In the genomic region with DNA sequence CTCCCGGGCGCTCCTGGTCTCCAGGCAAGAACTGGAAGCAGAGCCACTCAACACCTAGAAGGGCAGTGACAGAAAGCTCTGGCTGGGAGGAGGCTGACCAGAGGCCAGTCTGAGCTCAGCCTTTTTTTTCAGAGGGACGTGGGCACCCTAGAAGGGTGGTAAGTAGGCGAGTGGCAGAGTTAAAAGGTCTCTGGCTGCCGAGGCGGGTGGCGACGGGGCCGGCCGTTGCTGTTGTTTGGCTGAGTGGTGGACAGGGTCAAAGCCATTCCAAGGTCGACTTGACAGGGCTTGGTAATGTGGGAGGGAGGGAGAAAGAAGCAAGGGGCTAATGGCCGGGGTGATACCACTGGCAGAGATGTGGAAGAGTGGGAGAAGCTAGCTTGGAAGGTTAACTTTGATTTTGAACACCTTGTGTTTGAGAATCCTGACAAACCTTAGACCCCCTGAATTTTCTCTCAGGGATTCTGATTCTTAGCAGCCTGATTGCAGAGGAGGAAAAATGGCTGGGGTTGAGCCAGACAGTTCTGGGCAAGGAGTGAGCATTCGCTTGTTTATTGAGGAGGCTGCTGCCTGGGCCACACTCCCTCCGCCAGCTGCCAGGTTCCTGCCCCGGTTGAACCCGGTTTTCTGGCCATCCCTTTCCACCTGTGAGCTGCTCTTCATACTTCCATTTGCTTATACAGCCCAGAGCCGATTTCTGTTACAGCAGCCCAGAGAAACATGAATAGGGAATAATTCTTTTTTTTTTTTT, we compare ENCODE assay signal across 1 cellular context.
TF ChIP-seq lines count a peak whose summit lies in the region.

No MANE protein-coding gene starts in this region.

TF ChIP-seq in HCT116, 20 proteins besides CTCF, POLR2A, EP300 and RAD21:
- TF ChIP-seq FOSL1 (IDR thresholded peaks at IDR 0.05; ENCODE audit: low read depth) = no peak
- TF ChIP-seq SIN3A (IDR thresholded peaks at IDR 0.05; ENCODE audit: low read depth) = no peak
- TF ChIP-seq TCF7L2 (IDR thresholded peaks at IDR 0.05; ENCODE audit: borderline replicate concordance, extremely low read depth, insufficient read depth, insufficient read length) = no peak
- TF ChIP-seq, protein P1, sequence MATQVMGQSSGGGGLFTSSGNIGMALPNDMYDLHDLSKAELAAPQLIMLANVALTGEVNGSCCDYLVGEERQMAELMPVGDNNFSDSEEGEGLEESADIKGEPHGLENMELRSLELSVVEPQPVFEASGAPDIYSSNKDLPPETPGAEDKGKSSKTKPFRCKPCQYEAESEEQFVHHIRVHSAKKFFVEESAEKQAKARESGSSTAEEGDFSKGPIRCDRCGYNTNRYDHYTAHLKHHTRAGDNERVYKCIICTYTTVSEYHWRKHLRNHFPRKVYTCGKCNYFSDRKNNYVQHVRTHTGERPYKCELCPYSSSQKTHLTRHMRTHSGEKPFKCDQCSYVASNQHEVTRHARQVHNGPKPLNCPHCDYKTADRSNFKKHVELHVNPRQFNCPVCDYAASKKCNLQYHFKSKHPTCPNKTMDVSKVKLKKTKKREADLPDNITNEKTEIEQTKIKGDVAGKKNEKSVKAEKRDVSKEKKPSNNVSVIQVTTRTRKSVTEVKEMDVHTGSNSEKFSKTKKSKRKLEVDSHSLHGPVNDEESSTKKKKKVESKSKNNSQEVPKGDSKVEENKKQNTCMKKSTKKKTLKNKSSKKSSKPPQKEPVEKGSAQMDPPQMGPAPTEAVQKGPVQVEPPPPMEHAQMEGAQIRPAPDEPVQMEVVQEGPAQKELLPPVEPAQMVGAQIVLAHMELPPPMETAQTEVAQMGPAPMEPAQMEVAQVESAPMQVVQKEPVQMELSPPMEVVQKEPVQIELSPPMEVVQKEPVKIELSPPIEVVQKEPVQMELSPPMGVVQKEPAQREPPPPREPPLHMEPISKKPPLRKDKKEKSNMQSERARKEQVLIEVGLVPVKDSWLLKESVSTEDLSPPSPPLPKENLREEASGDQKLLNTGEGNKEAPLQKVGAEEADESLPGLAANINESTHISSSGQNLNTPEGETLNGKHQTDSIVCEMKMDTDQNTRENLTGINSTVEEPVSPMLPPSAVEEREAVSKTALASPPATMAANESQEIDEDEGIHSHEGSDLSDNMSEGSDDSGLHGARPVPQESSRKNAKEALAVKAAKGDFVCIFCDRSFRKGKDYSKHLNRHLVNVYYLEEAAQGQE (IDR thresholded peaks at IDR 0.05; ENCODE audit: low read depth) = no peak
- TF ChIP-seq, protein P2, sequence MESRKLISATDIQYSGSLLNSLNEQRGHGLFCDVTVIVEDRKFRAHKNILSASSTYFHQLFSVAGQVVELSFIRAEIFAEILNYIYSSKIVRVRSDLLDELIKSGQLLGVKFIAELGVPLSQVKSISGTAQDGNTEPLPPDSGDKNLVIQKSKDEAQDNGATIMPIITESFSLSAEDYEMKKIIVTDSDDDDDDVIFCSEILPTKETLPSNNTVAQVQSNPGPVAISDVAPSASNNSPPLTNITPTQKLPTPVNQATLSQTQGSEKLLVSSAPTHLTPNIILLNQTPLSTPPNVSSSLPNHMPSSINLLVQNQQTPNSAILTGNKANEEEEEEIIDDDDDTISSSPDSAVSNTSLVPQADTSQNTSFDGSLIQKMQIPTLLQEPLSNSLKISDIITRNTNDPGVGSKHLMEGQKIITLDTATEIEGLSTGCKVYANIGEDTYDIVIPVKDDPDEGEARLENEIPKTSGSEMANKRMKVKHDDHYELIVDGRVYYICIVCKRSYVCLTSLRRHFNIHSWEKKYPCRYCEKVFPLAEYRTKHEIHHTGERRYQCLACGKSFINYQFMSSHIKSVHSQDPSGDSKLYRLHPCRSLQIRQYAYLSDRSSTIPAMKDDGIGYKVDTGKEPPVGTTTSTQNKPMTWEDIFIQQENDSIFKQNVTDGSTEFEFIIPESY (IDR thresholded peaks at IDR 0.05; ENCODE audit: extremely low read depth, insufficient replicate concordance, low read length) = no peak
- TF ChIP-seq JUND (IDR thresholded peaks at IDR 0.05) = no peak
- no peak for TF ChIP-seq SRF (IDR thresholded peaks at IDR 0.05; ENCODE audit: low read depth)
- TF ChIP-seq ZFX (IDR thresholded peaks at IDR 0.05) = no peak
- no peak for TF ChIP-seq SP1 (IDR thresholded peaks at IDR 0.05; ENCODE audit: low read depth)
- no peak for TF ChIP-seq ELF1 (IDR thresholded peaks at IDR 0.05; ENCODE audit: borderline replicate concordance, low read depth)
- TF ChIP-seq CEBPB (IDR thresholded peaks at IDR 0.05; ENCODE audit: low read depth) = no peak
- TF ChIP-seq, protein P3, sequence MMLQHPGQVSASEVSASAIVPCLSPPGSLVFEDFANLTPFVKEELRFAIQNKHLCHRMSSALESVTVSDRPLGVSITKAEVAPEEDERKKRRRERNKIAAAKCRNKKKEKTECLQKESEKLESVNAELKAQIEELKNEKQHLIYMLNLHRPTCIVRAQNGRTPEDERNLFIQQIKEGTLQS (IDR thresholded peaks at IDR 0.05) = no peak
- no peak for TF ChIP-seq EGR1 (IDR thresholded peaks at IDR 0.05; ENCODE audit: low read depth)
- TF ChIP-seq YY1 (IDR thresholded peaks at IDR 0.05; ENCODE audit: extremely low read depth, insufficient replicate concordance, low read depth, low read length) = no peak
